ENCODE assay signal across 11 cellular contexts in genomic region chr2:229060147-229060546, GRCh38.
"Had no signal": no experiment of that assay in that cellular context is flagged by ENCODE, and none has a peak within 500 bp of the region (broad histone marks: within the 10 kb centered on the region; RNA-seq: fewer than 3 reads in every experiment).

No MANE protein-coding gene starts in this region.

- ATAC-seq: GM23338, HCT116 had no signal

- H3K4me2 ChIP-seq: GM23338 had no signal

- H3K4me3 ChIP-seq: GM23248, GM23338, HAP-1 had no signal

- DNase-seq: GM23248, GOT3, H7, H9, HCEC 1CT, HFFc6 had no signal

- H3K9me3 ChIP-seq: HAP-1 had no signal

- H3K9ac ChIP-seq: GM23248 had no signal

- H3K27ac ChIP-seq: GM23248 had no signal

- H3K4me1 ChIP-seq: HAP-1 had no signal

- H3K36me3 ChIP-seq: HAP-1 had no signal

- FAIRE-seq: H1, H54 had no signal

- H2AFZ ChIP-seq: GM23248, GM23338 had no signal
